1 cellular context compared by ENCODE assay signal in the genomic region with DNA sequence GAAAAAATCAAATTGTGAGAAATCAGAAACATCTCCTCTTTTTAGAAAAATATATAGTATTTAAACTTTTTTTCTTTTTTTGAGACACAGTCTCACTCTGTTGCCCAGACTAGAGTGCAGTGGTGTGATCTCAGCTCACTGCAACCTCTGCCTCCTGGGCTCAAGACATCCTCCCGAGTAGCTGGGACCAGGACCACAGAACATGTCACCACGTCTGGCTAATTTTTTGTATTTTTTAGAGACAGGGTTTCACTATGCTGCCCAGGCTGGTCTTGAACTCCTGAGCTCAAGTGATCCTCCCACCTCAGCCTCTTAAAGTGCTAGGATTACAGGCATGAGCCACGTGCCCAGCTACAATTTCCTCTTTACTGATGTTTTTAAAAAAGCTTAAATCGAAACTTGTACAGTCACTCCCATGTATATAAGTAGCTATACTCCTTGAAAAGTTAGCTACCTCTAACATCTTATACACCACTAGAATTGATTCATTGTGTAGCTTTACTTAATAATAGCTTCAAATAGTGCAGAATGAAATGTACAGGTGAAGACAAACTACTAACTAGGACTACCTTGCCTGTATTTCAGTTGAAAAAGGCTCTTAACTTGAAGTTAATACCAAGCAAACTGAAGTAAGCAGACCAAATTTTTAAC.
TF ChIP-seq lines count a peak whose summit lies in the region.

No MANE protein-coding gene starts in this region.

TF ChIP-seq in GM12878, 131 proteins besides CTCF, POLR2A, EP300 and RAD21:
- TF ChIP-seq SMAD5 (IDR thresholded peaks at IDR 0.05; ENCODE audit: low read depth) (0 out of 2 replicates have a peak, but pooled peaks have one; percentile 53), POLR2AphosphoS5 (IDR thresholded peaks at IDR 0.05; ENCODE audit: low read length) (peak; percentile 53; the same call in 1 of the 2 replicates), IRF4 (IDR thresholded peaks at IDR 0.05; ENCODE audit: low read depth, low read length) (no peak), ASH2L (IDR thresholded peaks at IDR 0.05; ENCODE audit: borderline replicate concordance, low read depth) (no peak), FOXM1 (IDR thresholded peaks at IDR 0.05; ENCODE audit: low read depth, low read length) (no peak), BACH1 (IDR thresholded peaks at IDR 0.05; ENCODE audit: borderline replicate concordance) (0 out of 2 replicates have a peak, but pooled peaks have one; percentile 32)
- TF ChIP-seq, protein P1, sequence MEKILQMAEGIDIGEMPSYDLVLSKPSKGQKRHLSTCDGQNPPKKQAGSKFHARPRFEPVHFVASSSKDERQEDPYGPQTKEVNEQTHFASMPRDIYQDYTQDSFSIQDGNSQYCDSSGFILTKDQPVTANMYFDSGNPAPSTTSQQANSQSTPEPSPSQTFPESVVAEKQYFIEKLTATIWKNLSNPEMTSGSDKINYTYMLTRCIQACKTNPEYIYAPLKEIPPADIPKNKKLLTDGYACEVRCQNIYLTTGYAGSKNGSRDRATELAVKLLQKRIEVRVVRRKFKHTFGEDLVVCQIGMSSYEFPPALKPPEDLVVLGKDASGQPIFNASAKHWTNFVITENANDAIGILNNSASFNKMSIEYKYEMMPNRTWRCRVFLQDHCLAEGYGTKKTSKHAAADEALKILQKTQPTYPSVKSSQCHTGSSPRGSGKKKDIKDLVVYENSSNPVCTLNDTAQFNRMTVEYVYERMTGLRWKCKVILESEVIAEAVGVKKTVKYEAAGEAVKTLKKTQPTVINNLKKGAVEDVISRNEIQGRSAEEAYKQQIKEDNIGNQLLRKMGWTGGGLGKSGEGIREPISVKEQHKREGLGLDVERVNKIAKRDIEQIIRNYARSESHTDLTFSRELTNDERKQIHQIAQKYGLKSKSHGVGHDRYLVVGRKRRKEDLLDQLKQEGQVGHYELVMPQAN (conservative IDR thresholded peaks at IDR 0.05) = no peak
